In the genomic region with DNA sequence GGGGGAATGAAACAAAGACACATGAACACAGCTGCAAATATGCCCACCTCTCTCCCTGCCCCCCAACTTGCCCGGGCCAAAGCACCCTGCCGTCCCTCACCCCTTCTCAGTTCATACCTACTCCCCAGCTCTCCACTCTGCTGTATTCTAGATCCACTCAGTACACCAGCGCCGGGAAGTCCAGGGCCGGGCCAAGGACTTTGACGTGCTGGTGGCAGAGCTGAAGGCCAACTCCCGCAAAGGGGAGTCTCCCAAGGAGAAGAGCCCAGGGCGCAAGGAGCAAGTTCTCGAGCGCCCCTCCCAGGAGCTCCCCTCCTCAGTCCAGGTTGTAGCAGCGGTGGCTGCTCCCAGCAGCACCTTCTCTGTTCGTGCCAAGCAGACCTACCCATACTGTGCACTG, we compare ENCODE assay signal across 1 cellular context.
TF ChIP-seq lines count a peak whose summit lies in the region.

No MANE protein-coding gene starts in this region.

TF ChIP-seq in K562, 482 proteins besides CTCF, POLR2A, EP300 and RAD21:
- TF ChIP-seq PHB (CRISPR knock-in tag; IDR thresholded peaks at IDR 0.05) (0 out of 2 replicates have a peak, but pooled peaks have one; percentile 17), ZNF217 (CRISPR knock-in tag; IDR thresholded peaks at IDR 0.05) (no peak)
- TF ChIP-seq, protein P1, sequence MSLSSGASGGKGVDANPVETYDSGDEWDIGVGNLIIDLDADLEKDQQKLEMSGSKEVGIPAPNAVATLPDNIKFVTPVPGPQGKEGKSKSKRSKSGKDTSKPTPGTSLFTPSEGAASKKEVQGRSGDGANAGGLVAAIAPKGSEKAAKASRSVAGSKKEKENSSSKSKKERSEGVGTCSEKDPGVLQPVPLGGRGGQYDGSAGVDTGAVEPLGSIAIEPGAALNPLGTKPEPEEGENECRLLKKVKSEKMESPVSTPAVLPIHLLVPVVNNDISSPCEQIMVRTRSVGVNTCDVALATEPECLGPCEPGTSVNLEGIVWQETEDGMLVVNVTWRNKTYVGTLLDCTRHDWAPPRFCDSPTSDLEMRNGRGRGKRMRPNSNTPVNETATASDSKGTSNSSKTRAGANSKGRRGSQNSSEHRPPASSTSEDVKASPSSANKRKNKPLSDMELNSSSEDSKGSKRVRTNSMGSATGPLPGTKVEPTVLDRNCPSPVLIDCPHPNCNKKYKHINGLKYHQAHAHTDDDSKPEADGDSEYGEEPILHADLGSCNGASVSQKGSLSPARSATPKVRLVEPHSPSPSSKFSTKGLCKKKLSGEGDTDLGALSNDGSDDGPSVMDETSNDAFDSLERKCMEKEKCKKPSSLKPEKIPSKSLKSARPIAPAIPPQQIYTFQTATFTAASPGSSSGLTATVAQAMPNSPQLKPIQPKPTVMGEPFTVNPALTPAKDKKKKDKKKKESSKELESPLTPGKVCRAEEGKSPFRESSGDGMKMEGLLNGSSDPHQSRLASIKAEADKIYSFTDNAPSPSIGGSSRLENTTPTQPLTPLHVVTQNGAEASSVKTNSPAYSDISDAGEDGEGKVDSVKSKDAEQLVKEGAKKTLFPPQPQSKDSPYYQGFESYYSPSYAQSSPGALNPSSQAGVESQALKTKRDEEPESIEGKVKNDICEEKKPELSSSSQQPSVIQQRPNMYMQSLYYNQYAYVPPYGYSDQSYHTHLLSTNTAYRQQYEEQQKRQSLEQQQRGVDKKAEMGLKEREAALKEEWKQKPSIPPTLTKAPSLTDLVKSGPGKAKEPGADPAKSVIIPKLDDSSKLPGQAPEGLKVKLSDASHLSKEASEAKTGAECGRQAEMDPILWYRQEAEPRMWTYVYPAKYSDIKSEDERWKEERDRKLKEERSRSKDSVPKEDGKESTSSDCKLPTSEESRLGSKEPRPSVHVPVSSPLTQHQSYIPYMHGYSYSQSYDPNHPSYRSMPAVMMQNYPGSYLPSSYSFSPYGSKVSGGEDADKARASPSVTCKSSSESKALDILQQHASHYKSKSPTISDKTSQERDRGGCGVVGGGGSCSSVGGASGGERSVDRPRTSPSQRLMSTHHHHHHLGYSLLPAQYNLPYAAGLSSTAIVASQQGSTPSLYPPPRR (CRISPR knock-in tag; IDR thresholded peaks at IDR 0.05; ENCODE audit: borderline replicate concordance), result 0 out of 2 replicates have a peak, but pooled peaks have one; percentile 9
